In genomic region chr21:36024782-36025181, GRCh38 we compare ENCODE assay signal across 28 cellular contexts.
"Had no signal": no experiment of that assay in that cellular context is flagged by ENCODE, and none has a peak within 500 bp of the region (broad histone marks: within the 10 kb centered on the region; RNA-seq: fewer than 3 reads in every experiment).

No MANE protein-coding gene starts in this region.

- H3K4me3 ChIP-seq: colonic mucosa, esophagus squamous epithelium, gastrocnemius medialis, heart right ventricle, left lung, lung, mucosa of descending colon had no signal

- H3K27ac ChIP-seq: colonic mucosa, epithelial cell of prostate, esophagus squamous epithelium, gastrocnemius medialis, heart right ventricle, left lung had no signal

- ATAC-seq: effector memory CD8-positive, alpha-beta T cell; esophagus mucosa; gastrocnemius medialis; heart right ventricle; left cardiac atrium; left lung; left ventricle myocardium superior; mucosa of descending colon; naive thymus-derived CD8-positive, alpha-beta T cell had no signal

- H3K9me3 ChIP-seq: colonic mucosa, esophagus squamous epithelium, gastrocnemius medialis, heart right ventricle, left lung, mucosa of descending colon had no signal

- H3K4me1 ChIP-seq: colonic mucosa had no signal

- H3K36me3 ChIP-seq: colonic mucosa, esophagus squamous epithelium, gastrocnemius medialis, heart right ventricle, left lung had no signal

- DNase-seq: colonic mucosa; cortex of kidney; effector CD8-positive, alpha-beta T cell; effector memory CD8-positive, alpha-beta T cell; endodermal cell; erythroblast; esophagus squamous epithelium; foreskin fibroblast; foreskin melanocyte; gastrocnemius medialis; glutamatergic neuron; head of caudate nucleus; heart right ventricle; hippocampal formation; left cardiac atrium; left lung; left ventricle myocardium superior; mammary epithelial cell; mesendoderm; mucosa of descending colon; naive B cell; naive thymus-derived CD8-positive, alpha-beta T cell had no signal

- FAIRE-seq: endometrium, islet of Langerhans, keratinocyte had no signal

- H3K27me3 ChIP-seq: colonic mucosa, esophagus squamous epithelium, gastrocnemius medialis, heart right ventricle, left lung had no signal
